In the genomic region with DNA sequence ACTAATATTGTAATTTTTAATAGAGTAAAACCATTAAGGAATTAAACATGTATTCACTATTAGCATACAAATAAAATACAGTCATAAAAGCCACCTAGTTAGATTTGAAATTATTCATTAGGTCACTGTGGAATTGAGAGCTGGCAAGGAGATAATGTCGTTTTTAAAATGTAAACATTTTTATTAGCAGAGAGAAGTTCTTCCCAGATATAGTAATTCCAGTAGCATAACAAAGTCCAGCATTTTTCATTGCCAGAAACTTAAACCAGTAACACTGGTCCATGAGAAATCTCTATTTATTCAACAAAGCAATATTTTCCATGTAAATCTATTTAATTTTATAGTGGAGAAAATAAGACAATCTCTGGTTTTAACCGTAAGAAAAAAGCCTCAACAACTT, we compare ENCODE assay signal across 20 cellular contexts.
"Had no signal": no experiment of that assay in that cellular context is flagged by ENCODE, and none has a peak within 500 bp of the region (broad histone marks: within the 10 kb centered on the region; RNA-seq: fewer than 3 reads in every experiment).

No MANE protein-coding gene starts in this region.

- H3K36me3 ChIP-seq: lower lobe of right lung, neural progenitor cell, ovary, right lobe of liver had no signal

- DNase-seq: activated CD4-positive, alpha-beta T cell treated with anti-CD3 and anti-CD28 coated beads, Interleukin-2, amount 50 U/mL, for 48 hours; activated naive CD4-positive, alpha-beta T cell; activated naive CD8-positive, alpha-beta T cell treated with anti-CD3 and anti-CD28 coated beads, Interleukin-2, amount 50 U/mL, for 24 hours; central memory CD4-positive, alpha-beta T cell; cortex of kidney; effector CD8-positive, alpha-beta T cell; foreskin keratinocyte; head of caudate nucleus; left cardiac atrium; lower lobe of right lung; ovary; right lobe of liver; stimulated activated CD4-positive, alpha-beta T cell treated with anti-CD3 and anti-CD28 coated beads, Interleukin-4, amount 100 ng/mL, for 4 hours; stimulated activated CD8-positive, alpha-beta memory T cell treated with anti-CD3 and anti-CD28 coated beads, Interleukin-4, amount 100 ng/mL, for 48 hours; stimulated activated naive CD4-positive, alpha-beta T cell treated with Interleukin-2 at 50 U/mL for 16 hours; substantia nigra had no signal

- H3K4me1 ChIP-seq: foreskin keratinocyte, lower lobe of right lung, right lobe of liver had no signal

- H3K9me3 ChIP-seq: lower lobe of right lung, ovary, right lobe of liver had no signal

- H3K27ac ChIP-seq: foreskin keratinocyte, lower lobe of right lung, neural progenitor cell, ovary, right lobe of liver had no signal

- H3K4me3 Mint-ChIP-seq: activated naive CD8-positive, alpha-beta T cell treated with anti-CD3 and anti-CD28 coated beads, Interleukin-2, amount 50 U/mL, for 24 hours; neural progenitor cell; type B pancreatic cell; WTC11 had no signal

- H3K36me3 Mint-ChIP-seq: neural progenitor cell, type B pancreatic cell, WTC11 had no signal

- H3K4me3 ChIP-seq: lower lobe of right lung, neural progenitor cell, ovary, right lobe of liver, smooth muscle cell had no signal

- H3K27me3 Mint-ChIP-seq: activated naive CD8-positive, alpha-beta T cell treated with anti-CD3 and anti-CD28 coated beads, Interleukin-2, amount 50 U/mL, for 24 hours; type B pancreatic cell had no signal

- H3K27ac Mint-ChIP-seq: activated naive CD8-positive, alpha-beta T cell treated with anti-CD3 and anti-CD28 coated beads, Interleukin-2, amount 50 U/mL, for 24 hours; neural progenitor cell; type B pancreatic cell; WTC11 had no signal

- ATAC-seq: activated naive CD8-positive, alpha-beta T cell treated with anti-CD3 and anti-CD28 coated beads, Interleukin-2, amount 50 U/mL, for 24 hours; foreskin keratinocyte; left cardiac atrium; lower lobe of right lung; WTC11 had no signal

- H3K9me3 Mint-ChIP-seq: activated naive CD8-positive, alpha-beta T cell treated with anti-CD3 and anti-CD28 coated beads, Interleukin-2, amount 50 U/mL, for 24 hours; neural progenitor cell; type B pancreatic cell; WTC11 had no signal

- H3K27me3 ChIP-seq: foreskin keratinocyte, neural progenitor cell, ovary, right lobe of liver had no signal
